In the genomic region with DNA sequence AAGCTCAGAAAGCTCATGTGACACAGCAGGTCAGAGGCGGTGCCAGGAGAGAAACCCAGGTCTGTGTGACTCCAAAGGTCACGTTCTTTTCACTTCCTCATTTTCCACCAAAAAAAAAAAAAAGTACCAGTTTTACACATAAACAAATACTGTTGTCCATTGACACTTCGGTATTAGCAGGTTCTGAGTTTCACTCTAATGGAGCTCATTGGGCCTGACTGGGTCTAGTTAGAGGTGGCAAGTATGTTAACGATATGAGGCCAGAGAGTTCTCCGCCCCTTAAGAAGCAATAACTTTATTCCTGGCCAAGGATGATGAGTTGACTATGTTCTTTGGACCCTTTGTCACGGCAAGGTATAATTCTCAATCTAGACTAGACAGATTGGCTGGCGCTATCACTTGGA, we compare ENCODE assay signal across 9 cellular contexts. TPM values are rescaled to one million over a fixed set of nuclear protein-coding genes. Genes with fewer than 3 reads are reported as not detected.
DNase-seq lines count a peak whose midpoint lies in the region; ATAC-seq, FAIRE-seq and TF ChIP-seq lines count a peak whose summit lies in the region.
"Had no signal": no experiment of that assay in that cellular context is flagged by ENCODE, and none has a peak within 500 bp of the region (broad histone marks: within the 10 kb centered on the region; RNA-seq: fewer than 3 reads in every experiment).

No MANE protein-coding gene starts in this region.

- TF ChIP-seq CTCF in NB4 (IDR thresholded peaks at IDR 0.05; ENCODE audit: low read depth, low read length) (no peak), neutrophil (IDR thresholded peaks at IDR 0.05) (no peak), kidney (IDR thresholded peaks at IDR 0.05; ENCODE audit: borderline replicate concordance, extremely low read depth, insufficient read depth) (no peak), A673 (conservative IDR thresholded peaks at IDR 0.05; ENCODE audit: low read depth, low read length) (no peak)

- FAIRE-seq in kidney (lab: Jason Lieb, UNC) = no peak

- POLR2A ChIA-PET in A673 (lab: Charles Lee; ENCODE audit: low non-redundant PET) = interaction anchor here (0.6 kb wide), 1 partner anchor 90 kb away, joined by 20 read pairs; no protein-coding TSS in a partner anchor

- ATAC-seq in GM19025 (IDR thresholded peaks at IDR 0.05; ENCODE audit: low read depth, unreplicated experiment) = peak; percentile 83
- ATAC-seq in HG02884 (IDR thresholded peaks at IDR 0.05; ENCODE audit: unreplicated experiment) = peak; percentile 75

- BruUV-seq in A673 (replicated peaks; lab: Mats Ljungman, UMichigan) = no TSS peak

- DNase-seq in NB4 (ENCODE audit: low read depth) = peak; percentile 69
- DNase-seq in stimulated activated CD4-positive, alpha-beta T cell treated with anti-CD3 and anti-CD28 coated beads, Interleukin-1b, Interleukin-23, amount 100 ng/mL, for 48 hours = no peak
- DNase-seq in kidney = no peak
- DNase-seq in activated gamma-delta T cell treated with Interleukin-2 at 50 U/mL for 16 hours = no peak
- DNase-seq in A673 (ENCODE audit: low spot score) = no peak

- H3K36me3 ChIP-seq in neutrophil = no peaks in the 10 kb centered on the region
- no peaks in the 10 kb centered on the region for H3K36me3 ChIP-seq in kidney (ENCODE audit: control insufficient read depth in 1 of 2, insufficient read depth in 2 of 2, low read length in 2 of 2)
- H3K36me3 ChIP-seq in A673 (ENCODE audit: insufficient read depth, low read length, poor library complexity, severe bottlenecking) = no peaks in the 10 kb centered on the region
- H3K36me3 ChIP-seq: SJSA1 had no signal

- CTCF ChIA-PET in A673 (lab: Charles Lee) = no interaction called here

- H3K27me3 ChIP-seq in neutrophil (no peaks in the 10 kb centered on the region), A673 (replicated peaks; ENCODE audit: insufficient read depth, low read depth, low read length, poor library complexity) (no peaks in the 10 kb centered on the region)
- H3K27me3 ChIP-seq: SJSA1 had no signal

- no peak for TF ChIP-seq POLR2A in NB4 (IDR thresholded peaks at IDR 0.05; ENCODE audit: extremely low read depth, insufficient read length)

- H3K4me1 ChIP-seq in neutrophil (ENCODE audit: control insufficient read depth in 1 of 2, insufficient read depth in 1 of 2, low read depth in 1 of 2, low read length in 1 of 2) (peaks cover 70 to 72% of the 10 kb centered on the region in 2 experiments), kidney (ENCODE audit: control insufficient read depth in 1 of 2, insufficient read depth in 1 of 2, low read depth in 1 of 2, low read length in 2 of 2) (no peaks in the 10 kb centered on the region), A673 (ENCODE audit: insufficient read depth, low read length, poor library complexity, severe bottlenecking) (no peaks in the 10 kb centered on the region)
- H3K4me1 ChIP-seq: SJSA1 had no signal

- intact Hi-C loops in kidney (cut with DNase I) (no loop called here), A673 (cut with micrococcal nuclease; ENCODE audit: unreplicated experiment) (no loop called here)

- no peak overlapping the region for H3K4me3 ChIP-seq in NB4 (ENCODE audit: low read depth, low read length)
- peak overlapping the region; percentile 6 to 37 for H3K4me3 ChIP-seq in neutrophil (ENCODE audit: low read depth in 1 of 2, low read length in 1 of 2)
- H3K4me3 ChIP-seq in kidney (ENCODE audit: low read length in 2 of 2) = no peak overlapping the region
- H3K4me3 ChIP-seq in A673 (ENCODE audit: low read depth, low read length, poor library complexity, severe bottlenecking) = no peak overlapping the region
- H3K4me3 ChIP-seq: SJSA1 had no signal

- no peak overlapping the region for H3K9ac ChIP-seq in kidney (ENCODE audit: low read length in 2 of 2)

- H3K9me3 ChIP-seq in neutrophil (no peaks in the 10 kb centered on the region), kidney (ENCODE audit: control insufficient read depth in 1 of 2, low read length in 2 of 2) (no peaks in the 10 kb centered on the region), A673 (ENCODE audit: low read depth, low read length, poor library complexity, severe bottlenecking) (no peaks in the 10 kb centered on the region)
- H3K9me3 ChIP-seq: SJSA1 had no signal

- peak overlapping the region; percentile 100 for H3K27ac ChIP-seq in neutrophil
- H3K27ac ChIP-seq in kidney (ENCODE audit: low read depth in 2 of 2, low read length in 2 of 2) = no peak overlapping the region
- H3K27ac ChIP-seq in A673 (ENCODE audit: low read depth, low read length, poor library complexity, severe bottlenecking) = no peak overlapping the region
- H3K27ac ChIP-seq: SJSA1 had no signal

RNA-seq across cellular contexts. Expression of gene SDE2, which starts 30.0 kb away (rescaled TPM):
- total RNA-seq in kidney (19.2 TPM), A673 (2021) (26.7 and 27.7 TPM in 2 replicates)
- 3.4 TPM for polyA plus RNA-seq in kidney (ENCODE audit: insufficient read depth, low read depth, low replicate concordance)

RNA-seq across cellular contexts. Expression of gene H3-3A, which starts 33.4 kb away (rescaled TPM):
- 524 TPM for total RNA-seq in kidney
- 404 TPM for polyA plus RNA-seq in kidney (ENCODE audit: insufficient read depth, low read depth, low replicate concordance)
- total RNA-seq in A673 (2021) = 638 and 640 TPM in 2 replicates

Comparison
In these comparisons a context has a peak if more than half of its experiments do, and no peak if none do; other contexts are left out.
1. H3K4me3 ChIP-seq: peak in neutrophil (2 of 2); none in NB4 (single experiment), kidney (0 of 2) and A673 (single experiment).